13 cellular contexts compared by ENCODE assay signal in genomic region chr11:403761-404431, GRCh38. TPM values are rescaled to one million over a fixed set of nuclear protein-coding genes. Genes with fewer than 3 reads are reported as not detected.
"Had no signal": no experiment of that assay in that cellular context is flagged by ENCODE, and none has a peak within 500 bp of the region (broad histone marks: within the 10 kb centered on the region; RNA-seq: fewer than 3 reads in every experiment).

No MANE protein-coding gene starts in this region.

- H3K27ac ChIP-seq: cardiac muscle cell, esophagus muscularis mucosa, parathyroid adenoma, tibial artery had no signal

- H3K4me1 Mint-ChIP-seq: activated T-helper 17 cell treated with anti-CD3 and anti-CD28 coated beads, Interleukin-2, amount 50 U/mL, for 72 hours had no signal

- H3K79me2 ChIP-seq: parathyroid adenoma had no signal

- H3K9me3 ChIP-seq: esophagus muscularis mucosa, tibial artery had no signal

- H3K9me3 Mint-ChIP-seq: activated CD4-positive, alpha-beta T cell treated with anti-CD3 and anti-CD28 coated beads, Interleukin-2, amount 10 ng/mL, durations not matched to agents 24 days and 14 days; activated T-helper 17 cell treated with anti-CD3 and anti-CD28 coated beads, Interleukin-2, amount 50 U/mL, for 72 hours; mesothelial cell of epicardium had no signal

- ATAC-seq: activated T-helper 17 cell treated with anti-CD3 and anti-CD28 coated beads, Interleukin-2, amount 50 U/mL, for 72 hours had no signal

- DNase-seq: activated CD4-positive, alpha-beta T cell treated with anti-CD3 and anti-CD28 coated beads, Interleukin-2, amount 10 ng/mL, durations not matched to agents 24 days and 14 days; activated CD4-positive, CD25-positive, alpha-beta regulatory T cell; activated naive CD4-positive, alpha-beta T cell treated with anti-CD3 and anti-CD28 coated beads, Interleukin-2, amount 50 U/mL, for 16 hours; hypothalamus; stimulated activated CD4-positive, alpha-beta T cell treated with anti-CD3 and anti-CD28 coated beads, Interleukin-2, amount 100 ng/mL, for 48 hours; stimulated activated naive CD4-positive, alpha-beta T cell had no signal

- H2AFZ ChIP-seq: parathyroid adenoma had no signal

- H3K27me3 Mint-ChIP-seq: activated T-helper 17 cell treated with anti-CD3 and anti-CD28 coated beads, Interleukin-2, amount 50 U/mL, for 72 hours had no signal

- H3K4me3 Mint-ChIP-seq: activated CD4-positive, alpha-beta T cell treated with anti-CD3 and anti-CD28 coated beads, Interleukin-2, amount 10 ng/mL, durations not matched to agents 24 days and 14 days; mesothelial cell of epicardium had no signal

- H3K36me3 ChIP-seq: cardiac muscle cell, esophagus muscularis mucosa had no signal

- H3K27ac Mint-ChIP-seq: activated CD4-positive, alpha-beta T cell treated with anti-CD3 and anti-CD28 coated beads, Interleukin-2, amount 10 ng/mL, durations not matched to agents 24 days and 14 days; activated T-helper 17 cell treated with anti-CD3 and anti-CD28 coated beads, Interleukin-2, amount 50 U/mL, for 72 hours; mesothelial cell of epicardium had no signal

- H3K9ac ChIP-seq: parathyroid adenoma had no signal

- H3K4me3 ChIP-seq: cardiac muscle cell, esophagus muscularis mucosa, tibial artery had no signal

- H3K4me1 ChIP-seq: parathyroid adenoma had no signal

- H3K27me3 ChIP-seq: cardiac muscle cell had no signal

RNA-seq across cellular contexts. Expression of gene PKP3, which starts 9.9 kb away (rescaled TPM):
- total RNA-seq: activated CD4-positive, alpha-beta T cell treated with anti-CD3 and anti-CD28 coated beads, Interleukin-2, amount 10 ng/mL, durations not matched to agents 24 days and 14 days; activated T-helper 17 cell treated with anti-CD3 and anti-CD28 coated beads, Interleukin-2, amount 50 U/mL, for 72 hours; T-helper 2 cell treated with Interferon-gamma antibody and Interleukin-4, amounts not matched to agents 100 ng/mL and 5 ng/mL, for 36 hours had no signal
